8 cellular contexts compared by ENCODE assay signal in genomic region chr19:4870025-4870700, GRCh38. TPM values are rescaled to one million over a fixed set of nuclear protein-coding genes. Genes with fewer than 3 reads are reported as not detected.
A peak's percentile ranks its signal among the peaks of the same experiment; 100 is the strongest.
DNase-seq lines count a peak whose midpoint lies in the region; ATAC-seq and TF ChIP-seq lines count a peak whose summit lies in the region.
"Had no signal": no experiment of that assay in that cellular context is flagged by ENCODE, and none has a peak within 500 bp of the region (broad histone marks: within the 10 kb centered on the region; RNA-seq: fewer than 3 reads in every experiment).

No MANE protein-coding gene starts in this region.

- no peak overlapping the region for H3K4me3 ChIP-seq in neural progenitor cell

- DNase-seq in GM04503 (ENCODE audit: low read depth) (peak; percentile 82), NOMO-1 treated with DMSO at 0.1 percent for 48 hours (lab: John Stamatoyannopoulos, UW; ENCODE audit: unreplicated experiment) (peak; percentile 94), chondrocyte (ENCODE audit: low spot score) (no peak), neural progenitor cell (ENCODE audit: low spot score) (no peak), NCI-H2107 treated with DMSO at 0.1 percent for 48 hours (lab: John Stamatoyannopoulos, UW; ENCODE audit: unreplicated experiment) (no peak), G401 (ENCODE audit: low spot score) (no peak)

- no peak overlapping the region for H3K27ac ChIP-seq in neural progenitor cell

- H3K9me3 ChIP-seq in neural progenitor cell (ENCODE audit: low read depth), result no peaks in the 10 kb centered on the region

- peaks cover 22% of the 10 kb centered on the region for H3K79me2 ChIP-seq in neural progenitor cell (ENCODE audit: low read depth)

- H3K4me2 ChIP-seq in neural progenitor cell, result no peak overlapping the region

- H3K36me3 Mint-ChIP-seq in chondrocyte (ENCODE audit: low read depth), result no peaks in the 10 kb centered on the region
- H3K36me3 Mint-ChIP-seq in neural progenitor cell, result no peaks in the 10 kb centered on the region

- H3K4me3 Mint-ChIP-seq in chondrocyte (ENCODE audit: unreplicated experiment) (no peak overlapping the region), neural progenitor cell (peak overlapping the region; percentile 60)
- H3K4me3 Mint-ChIP-seq: T-helper 1 cell treated with Interleukin-12 subunit alpha and Interleukin-12 subunit beta and Interleukin-4 antibody, amounts not matched to agents 30 μg/mL and 1 μg/mL, for 36 hours had no signal

- H3K9me3 Mint-ChIP-seq in chondrocyte (ENCODE audit: low read depth), result no peaks in the 10 kb centered on the region
- H3K9me3 Mint-ChIP-seq in neural progenitor cell, result no peaks in the 10 kb centered on the region
- H3K9me3 Mint-ChIP-seq: T-helper 1 cell treated with Interleukin-12 subunit alpha and Interleukin-12 subunit beta and Interleukin-4 antibody, amounts not matched to agents 30 μg/mL and 1 μg/mL, for 36 hours had no signal

- H3K4me1 ChIP-seq in neural progenitor cell, result no peaks in the 10 kb centered on the region

- no peaks in the 10 kb centered on the region for H3K27me3 ChIP-seq in neural progenitor cell

- no peak for ATAC-seq in HG03108 (IDR thresholded peaks at IDR 0.05; ENCODE audit: unreplicated experiment)

- no peak overlapping the region for H2AFZ ChIP-seq in neural progenitor cell (replicated peaks)

- H3K9ac ChIP-seq in neural progenitor cell, result no peak overlapping the region

- peaks cover 16% of the 10 kb centered on the region for H4K20me1 ChIP-seq in neural progenitor cell (ENCODE audit: low read depth)

- H3K27ac Mint-ChIP-seq in chondrocyte (ENCODE audit: unreplicated experiment) (peak overlapping the region; percentile 82), neural progenitor cell (peak overlapping the region; percentile 53)
- H3K27ac Mint-ChIP-seq: T-helper 1 cell treated with Interleukin-12 subunit alpha and Interleukin-12 subunit beta and Interleukin-4 antibody, amounts not matched to agents 30 μg/mL and 1 μg/mL, for 36 hours had no signal

- H3K36me3 ChIP-seq in neural progenitor cell, result no peaks in the 10 kb centered on the region

- H3K27me3 Mint-ChIP-seq in chondrocyte (ENCODE audit: low read depth), result no peaks in the 10 kb centered on the region
- H3K27me3 Mint-ChIP-seq in neural progenitor cell (ENCODE audit: insufficient read depth, low read depth), result peaks cover 17% of the 10 kb centered on the region

- H3F3A ChIP-seq in neural progenitor cell (ENCODE audit: low read depth), result peaks cover 5% of the 10 kb centered on the region

- TF ChIP-seq CTCF in chondrocyte (IDR thresholded peaks at IDR 0.05) (no peak), neural progenitor cell (IDR thresholded peaks at IDR 0.05) (no peak)

- H3K4me1 Mint-ChIP-seq in chondrocyte (ENCODE audit: low read depth), result peaks cover 31% of the 10 kb centered on the region
- peaks cover 14% of the 10 kb centered on the region for H3K4me1 Mint-ChIP-seq in neural progenitor cell

- in situ Hi-C loops in G401 (cut with HindIII; ENCODE audit: low sequenced_read_pairs), result no loop called here

RNA-seq across cellular contexts. Expression of gene PLIN3, which starts 2.7 kb away (rescaled TPM):
- total RNA-seq in chondrocyte (91.8 to 93.2 TPM (median 93.0 TPM) in 3 replicates), neural progenitor cell (ENCODE audit: low replicate concordance) (49.7 and 108 TPM in 2 replicates)
- total RNA-seq in G401 (2014; rRNA removed; shearing (Covaris generic)), result 231 TPM in 2 replicates

RNA-seq across cellular contexts. Expression of gene ARRDC5, which starts 32.5 kb away (rescaled TPM):
- total RNA-seq in chondrocyte, result 0.41 TPM in 1 of 3 replicates, not detected in the others
- total RNA-seq in neural progenitor cell (ENCODE audit: low replicate concordance), result not detected in 2 replicates
- not detected in 2 replicates for total RNA-seq in G401 (2014; rRNA removed; shearing (Covaris generic))

RNA-seq across cellular contexts. Expression of gene TICAM1, which starts 38.7 kb away (rescaled TPM):
- total RNA-seq in chondrocyte (6.8 to 13.2 TPM (median 12.3 TPM) in 3 replicates), neural progenitor cell (ENCODE audit: low replicate concordance) (0.37 TPM in 1 of 2 replicates, not detected in the other)
- total RNA-seq in G401 (2014; rRNA removed; shearing (Covaris generic)), result not detected in 2 replicates

RNA-seq across cellular contexts. Expression of gene UHRF1, which starts 39.1 kb away (rescaled TPM):
- 15.7 to 42.5 TPM (median 17.4 TPM) in 3 replicates for total RNA-seq in chondrocyte
- 34.1 and 74.7 TPM in 2 replicates for total RNA-seq in neural progenitor cell (ENCODE audit: low replicate concordance)
- total RNA-seq in G401 (2014; rRNA removed; shearing (Covaris generic)), result 88.6 and 112 TPM in 2 replicates

Comparison
In these comparisons a context has a peak if more than half of its experiments do, and no peak if none do; other contexts are left out.
1. DNase-seq: peak in GM04503 (single experiment) and NOMO-1 treated with DMSO at 0.1 percent for 48 hours (single experiment); none in chondrocyte (single experiment), neural progenitor cell (single experiment), NCI-H2107 treated with DMSO at 0.1 percent for 48 hours (single experiment) and G401 (single experiment).